In the genomic region with DNA sequence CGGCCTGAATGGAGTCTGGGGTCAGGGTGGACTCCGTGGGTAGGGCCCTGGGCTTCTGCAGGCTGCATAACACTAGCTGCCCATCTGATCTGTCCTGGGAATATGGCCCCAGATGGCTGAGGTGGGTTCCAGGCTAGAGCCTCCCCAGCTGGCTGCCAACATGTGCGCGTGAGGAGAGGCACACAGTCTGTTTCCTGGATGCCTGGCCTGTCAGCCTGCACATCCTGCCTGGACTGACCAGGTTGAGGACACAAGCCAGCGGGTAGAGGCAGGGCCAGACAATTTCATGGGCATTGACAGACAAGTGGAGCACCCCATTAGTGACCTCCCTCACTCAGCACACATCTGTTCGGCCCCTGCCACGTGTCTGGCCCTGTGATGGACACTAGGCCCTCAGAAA, we compare ENCODE assay signal across 1 cellular context.
TF ChIP-seq lines count a peak whose summit lies in the region.

No MANE protein-coding gene starts in this region.

TF ChIP-seq in HepG2, 621 proteins besides CTCF, POLR2A, EP300 and RAD21:
- TF ChIP-seq ZNF784 (CRISPR knock-in tag; IDR thresholded peaks at IDR 0.05; ENCODE audit: borderline replicate concordance) (no peak), ZFP41 (CRISPR knock-in tag; IDR thresholded peaks at IDR 0.05; ENCODE audit: borderline replicate concordance) (no peak), SRSF4 (IDR thresholded peaks at IDR 0.05; ENCODE audit: low read depth, low read length, poor library complexity, severe bottlenecking) (no peak), PCBP1 (IDR thresholded peaks at IDR 0.05; ENCODE audit: borderline replicate concordance, low read depth, low read length) (no peak), DNMT1 (CRISPR knock-in tag; IDR thresholded peaks at IDR 0.05) (no peak), ZNF333 (CRISPR knock-in tag; IDR thresholded peaks at IDR 0.05; ENCODE audit: borderline replicate concordance) (no peak), CREM (IDR thresholded peaks at IDR 0.05) (no peak), CREM (CRISPR knock-in tag; IDR thresholded peaks at IDR 0.05) (no peak), ZEB1 (IDR thresholded peaks at IDR 0.05; ENCODE audit: insufficient replicate concordance, low read depth) (no peak), ZNF34 (CRISPR knock-in tag; IDR thresholded peaks at IDR 0.05; ENCODE audit: borderline replicate concordance) (no peak), ZNF510 (CRISPR knock-in tag; IDR thresholded peaks at IDR 0.05; ENCODE audit: low read depth) (no peak), ELK4 (CRISPR knock-in tag; IDR thresholded peaks at IDR 0.05; ENCODE audit: borderline replicate concordance) (no peak), IKZF4 (CRISPR knock-in tag; IDR thresholded peaks at IDR 0.05; ENCODE audit: borderline replicate concordance, low read depth, not compliant biosample characterization) (no peak), ZNF10 (CRISPR knock-in tag; IDR thresholded peaks at IDR 0.05; ENCODE audit: borderline replicate concordance, low read depth) (no peak), SMYD3 (CRISPR knock-in tag; IDR thresholded peaks at IDR 0.05) (no peak), ZSCAN31 (CRISPR knock-in tag; IDR thresholded peaks at IDR 0.05; ENCODE audit: low read depth) (no peak)
